Comparison of ENCODE assay signal across 34 cellular contexts in genomic region chr6:63799813-63800212, GRCh38.
"Had no signal": no experiment of that assay in that cellular context is flagged by ENCODE, and none has a peak within 500 bp of the region (broad histone marks: within the 10 kb centered on the region; RNA-seq: fewer than 3 reads in every experiment).

No MANE protein-coding gene starts in this region.

- H3K4me1 ChIP-seq: psoas muscle, transverse colon, upper lobe of right lung, uterus had no signal

- H3K4me2 ChIP-seq: smooth muscle cell had no signal

- H3K4me3 Mint-ChIP-seq: immature natural killer cell; naive thymus-derived CD4-positive, alpha-beta T cell; nephron; stimulated activated naive CD8-positive, alpha-beta T cell treated with anti-CD3 and anti-CD28 coated beads, Interleukin-15, amount 100 ng/mL, for 72 hours had no signal

- DNase-seq: dermis blood vessel endothelial cell; effector memory CD4-positive, alpha-beta T cell; erythroblast; esophagus squamous epithelium; foreskin melanocyte; glutamatergic neuron; heart right ventricle; hypothalamus; immature natural killer cell; islet precursor cell; kidney glomerular epithelial cell; left colon; mesendoderm; midbrain; naive thymus-derived CD4-positive, alpha-beta T cell; nucleus accumbens; ovary; posterior cingulate gyrus; psoas muscle; retina; stimulated activated CD4-positive, alpha-beta T cell treated with anti-CD3 and anti-CD28 coated beads, Interleukin-12 subunit alpha, Interleukin-12 subunit beta, amount 100 ng/mL, for 4 hours; stimulated activated CD4-positive, alpha-beta T cell treated with anti-CD3 and anti-CD28 coated beads, Interleukin-1b, Interleukin-23, amount 100 ng/mL, for 48 hours; stimulated activated CD4-positive, alpha-beta T cell treated with anti-CD3 and anti-CD28 coated beads, Interleukin-4, amount 100 ng/mL, for 1 hour; stimulated activated CD8-positive, alpha-beta memory T cell treated with anti-CD3 and anti-CD28 coated beads, Interleukin-4, amount 100 ng/mL, for 48 hours; stimulated activated naive CD4-positive, alpha-beta T cell; stimulated activated naive CD8-positive, alpha-beta T cell treated with anti-CD3 and anti-CD28 coated beads, Interleukin-15, amount 100 ng/mL, for 72 hours; transverse colon; upper lobe of right lung; uterus had no signal

- H3K9me3 Mint-ChIP-seq: immature natural killer cell; naive thymus-derived CD4-positive, alpha-beta T cell; nephron; stimulated activated naive CD8-positive, alpha-beta T cell treated with anti-CD3 and anti-CD28 coated beads, Interleukin-15, amount 100 ng/mL, for 72 hours had no signal

- H3K36me3 Mint-ChIP-seq: immature natural killer cell; naive thymus-derived CD4-positive, alpha-beta T cell had no signal

- H3K4me3 ChIP-seq: coronary artery, esophagus squamous epithelium, heart right ventricle, ovary, psoas muscle, smooth muscle cell, suprapubic skin, transverse colon, upper lobe of right lung, uterus had no signal

- H3K4me1 Mint-ChIP-seq: immature natural killer cell; stimulated activated naive CD8-positive, alpha-beta T cell treated with anti-CD3 and anti-CD28 coated beads, Interleukin-15, amount 100 ng/mL, for 72 hours had no signal

- ATAC-seq: heart right ventricle; left colon; naive thymus-derived CD4-positive, alpha-beta T cell; psoas muscle; sciatic nerve; stimulated activated naive CD8-positive, alpha-beta T cell treated with anti-CD3 and anti-CD28 coated beads, Interleukin-15, amount 100 ng/mL, for 72 hours; upper lobe of right lung had no signal

- H3K36me3 ChIP-seq: esophagus squamous epithelium, heart right ventricle, ovary, suprapubic skin, transverse colon, upper lobe of right lung, uterus had no signal

- H3K27ac ChIP-seq: coronary artery, esophagus squamous epithelium, heart right ventricle, ovary, psoas muscle, suprapubic skin, transverse colon, upper lobe of right lung, uterus had no signal

- H3K27me3 ChIP-seq: esophagus squamous epithelium, ovary, suprapubic skin, transverse colon, upper lobe of right lung, uterus had no signal

- H3K27ac Mint-ChIP-seq: immature natural killer cell; naive thymus-derived CD4-positive, alpha-beta T cell; nephron; stimulated activated naive CD8-positive, alpha-beta T cell treated with anti-CD3 and anti-CD28 coated beads, Interleukin-15, amount 100 ng/mL, for 72 hours had no signal

- H3K9me3 ChIP-seq: esophagus squamous epithelium, heart right ventricle, ovary, psoas muscle, suprapubic skin, transverse colon, upper lobe of right lung, uterus had no signal
